Comparison of ENCODE assay signal across 9 cellular contexts in the genomic region with DNA sequence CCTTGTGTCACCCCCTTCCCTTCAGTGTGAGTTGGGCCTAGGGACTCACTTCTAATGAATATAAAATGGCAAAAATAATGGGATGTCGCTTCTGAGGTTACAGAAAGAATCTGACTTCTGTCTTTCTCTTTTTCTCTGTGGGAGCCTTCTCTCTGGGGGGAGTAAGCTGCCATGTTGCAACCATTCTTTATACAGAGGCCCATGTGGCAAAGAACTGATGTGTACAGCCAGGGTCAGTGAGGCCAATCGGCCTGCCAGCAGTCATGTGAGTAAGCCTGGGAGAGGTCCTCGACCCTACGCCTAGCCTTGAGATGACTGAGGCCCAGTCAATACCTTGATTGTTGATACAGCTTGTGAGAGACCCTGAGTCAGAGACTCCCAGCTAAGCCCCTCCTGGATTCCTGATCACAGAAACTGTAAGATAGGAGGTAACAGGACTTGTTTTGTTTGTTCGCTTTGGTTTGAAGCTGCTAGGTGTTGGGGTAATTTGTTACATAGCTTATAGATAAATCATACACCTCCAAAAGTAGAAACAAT. TPM values are rescaled to one million over a fixed set of nuclear protein-coding genes. Genes with fewer than 3 reads are reported as not detected.
DNase-seq lines count a peak whose midpoint lies in the region.
"Had no signal": no experiment of that assay in that cellular context is flagged by ENCODE, and none has a peak within 500 bp of the region (broad histone marks: within the 10 kb centered on the region; RNA-seq: fewer than 3 reads in every experiment).

No MANE protein-coding gene starts in this region.

- H3K4me3 Mint-ChIP-seq in activated T-cell treated with anti-CD3 and anti-CD28 coated beads, Interleukin-2, amount 50 U/mL, for 24 hours = peak overlapping the region; percentile 90
- peak overlapping the region; percentile 97 for H3K4me3 Mint-ChIP-seq in activated naive CD8-positive, alpha-beta T cell

- peaks cover 32% of the 10 kb centered on the region for H3K4me1 Mint-ChIP-seq in activated T-cell treated with anti-CD3 and anti-CD28 coated beads, Interleukin-2, amount 50 U/mL, for 24 hours (ENCODE audit: low read depth)
- H3K4me1 Mint-ChIP-seq in activated naive CD8-positive, alpha-beta T cell (ENCODE audit: low read depth) = peaks cover 46% of the 10 kb centered on the region

- no peaks in the 10 kb centered on the region for H3K9me3 Mint-ChIP-seq in activated T-cell treated with anti-CD3 and anti-CD28 coated beads, Interleukin-2, amount 50 U/mL, for 24 hours
- no peaks in the 10 kb centered on the region for H3K9me3 Mint-ChIP-seq in activated naive CD8-positive, alpha-beta T cell (ENCODE audit: low read depth)

- peaks cover 4 to 25% (median 21%) of the 10 kb centered on the region in 5 donors for H3K4me1 ChIP-seq in subcutaneous abdominal adipose tissue (ENCODE audit: control insufficient read depth in 5 of 5, insufficient read depth in 5 of 5, low read length in 5 of 5)

- H3K9me3 ChIP-seq in iPS-18c (ENCODE audit: control insufficient read depth, insufficient read depth, low read length) = no peaks in the 10 kb centered on the region
- peaks cover 0 to 4% (median 0%) of the 10 kb centered on the region in 5 donors for H3K9me3 ChIP-seq in subcutaneous abdominal adipose tissue (ENCODE audit: control insufficient read depth in 5 of 5, low read length in 5 of 5)

- H3K27ac Mint-ChIP-seq in activated T-cell treated with anti-CD3 and anti-CD28 coated beads, Interleukin-2, amount 50 U/mL, for 24 hours = no peak overlapping the region
- H3K27ac Mint-ChIP-seq in activated naive CD8-positive, alpha-beta T cell = peak overlapping the region; percentile 64

- peak overlapping the region in 4 of 5 donors; percentile 31 to 94 (median 39) for H3K9ac ChIP-seq in subcutaneous abdominal adipose tissue (ENCODE audit: low read length in 5 of 5)

- H3K36me3 ChIP-seq in subcutaneous abdominal adipose tissue (ENCODE audit: control insufficient read depth in 5 of 5, insufficient read depth in 5 of 5, low read length in 5 of 5) = no peaks in the 10 kb centered on the region

- H3K4me3 ChIP-seq in iPS-18c (ENCODE audit: insufficient read depth, low read depth, low read length) (peak overlapping the region; percentile 82), subcutaneous abdominal adipose tissue (ENCODE audit: low read depth in 1 of 5, low read length in 5 of 5) (peak overlapping the region in 3 of 5 donors; percentile 12 to 97 (median 22))

- peak overlapping the region; percentile 95 for H3K27ac ChIP-seq in subcutaneous abdominal adipose tissue (ENCODE audit: low read depth, low read length)

- H3K27me3 Mint-ChIP-seq in activated T-cell treated with anti-CD3 and anti-CD28 coated beads, Interleukin-2, amount 50 U/mL, for 24 hours = no peaks in the 10 kb centered on the region
- H3K27me3 Mint-ChIP-seq in activated naive CD8-positive, alpha-beta T cell = no peaks in the 10 kb centered on the region

- H3K36me3 Mint-ChIP-seq in activated T-cell treated with anti-CD3 and anti-CD28 coated beads, Interleukin-2, amount 50 U/mL, for 24 hours (ENCODE audit: low read depth) = peaks cover 3% of the 10 kb centered on the region
- no peaks in the 10 kb centered on the region for H3K36me3 Mint-ChIP-seq in activated naive CD8-positive, alpha-beta T cell

- DNase-seq in activated T-cell treated with anti-CD3 and anti-CD28 coated beads, Interleukin-2, amount 50 U/mL, for 24 hours = no peak
- no peak for DNase-seq in activated T-cell treated with anti-CD3 and anti-CD28 coated beads, Interleukin-2, amount 50 U/mL, for 48 hours
- DNase-seq in effector CD8-positive, alpha-beta T cell (lab: John Stamatoyannopoulos, UW) = no peak
- DNase-seq in UCSD-AML1 (lab: John Stamatoyannopoulos, UW; ENCODE audit: unreplicated experiment) = no peak
- no peak for DNase-seq in mesenteric fat pad (ENCODE audit: low spot score)

- H3K27me3 ChIP-seq in subcutaneous abdominal adipose tissue (ENCODE audit: control insufficient read depth in 5 of 5, insufficient read depth in 4 of 5, low read length in 5 of 5) = no peaks in the 10 kb centered on the region

RNA-seq across cellular contexts. Expression of gene TCAF1, which starts 1.7 kb away (rescaled TPM):
- 50.8 TPM for total RNA-seq in mesenteric fat pad

RNA-seq across cellular contexts. Expression of gene OR2F2, which starts 34.7 kb away (rescaled TPM):
- total RNA-seq in mesenteric fat pad = not detected
- total RNA-seq: cerebellum had no signal

RNA-seq across cellular contexts. Expression of gene OR2F1, which starts 54.3 kb away (rescaled TPM):
- total RNA-seq in mesenteric fat pad = not detected
